ENCODE assay signal across 19 cellular contexts in genomic region chr18:55504808-55505207, GRCh38.
A peak's percentile ranks its signal among the peaks of the same experiment; 100 is the strongest.
DNase-seq lines count a peak whose midpoint lies in the region; ATAC-seq and TF ChIP-seq lines count a peak whose summit lies in the region.
"Had no signal": no experiment of that assay in that cellular context is flagged by ENCODE, and none has a peak within 500 bp of the region (broad histone marks: within the 10 kb centered on the region; RNA-seq: fewer than 3 reads in every experiment).

No MANE protein-coding gene starts in this region.

- H3K4me3 Mint-ChIP-seq in H9, result no peak overlapping the region; a peak in 1 of 5 replicates
- H3K4me3 Mint-ChIP-seq in memory B cell, result no peak overlapping the region
- H3K4me3 Mint-ChIP-seq: CD8-positive, alpha-beta memory T cell had no signal

- H3K23me2 ChIP-seq in H9 (ENCODE audit: insufficient read length, low read depth, low read length, poor library complexity, severe bottlenecking), result no peaks in the 10 kb centered on the region

- H3K9ac ChIP-seq in BLaER1 treated with 17β-estradiol and CSF1 and Interleukin-3, amounts not matched to agents 10 nM and 100 nM, result no peak overlapping the region
- no peak overlapping the region for H3K9ac ChIP-seq in H9 (ENCODE audit: extremely low read depth, insufficient read length, low read length)
- H3K9ac ChIP-seq: GM23248 had no signal

- H4K20me1 ChIP-seq in BLaER1 treated with 17β-estradiol and CSF1 and Interleukin-3, amounts not matched to agents 10 nM and 100 nM, result peaks cover 0 to 24% (median 0%) of the 10 kb centered on the region in 11 experiments; a peak in 2 of 22 replicates
- no peaks in the 10 kb centered on the region for H4K20me1 ChIP-seq in H9 (ENCODE audit: control insufficient read depth, insufficient read depth, insufficient read length)

- H3K27me3 Mint-ChIP-seq in H9 (ENCODE audit: low read depth) (no peaks in the 10 kb centered on the region), memory B cell (no peaks in the 10 kb centered on the region)
- H3K27me3 Mint-ChIP-seq: CD8-positive, alpha-beta memory T cell had no signal

- no peak overlapping the region for H3K23ac ChIP-seq in H9 (ENCODE audit: insufficient read length, low read depth, low read length)

- H3K4me2 ChIP-seq in BLaER1 treated with 17β-estradiol and CSF1 and Interleukin-3, amounts not matched to agents 10 nM and 100 nM, result peak overlapping the region in 7 of 11 experiments; percentile 5 to 95 (median 69); a peak in 8 of 22 replicates
- no peak overlapping the region for H3K4me2 ChIP-seq in H9 (ENCODE audit: insufficient read depth, insufficient read length, low read length)

- H2BK5ac ChIP-seq in H9 (ENCODE audit: insufficient read length, low read length), result no peak overlapping the region

- no CpG with 5 or more reads among the region's 2 CpGs for WGBS in H9 (ENCODE audit: extremely low coverage, insufficient read length, low lambda C conversion rate)

- no peak overlapping the region for H3K14ac ChIP-seq in H9 (ENCODE audit: insufficient read depth, low read length)

- no peaks in the 10 kb centered on the region for H3K79me1 ChIP-seq in H9 (ENCODE audit: insufficient read depth, low read depth, low read length, poor library complexity, severe bottlenecking)

- H3K18ac ChIP-seq in H9 (ENCODE audit: insufficient read length, low read depth, low read length), result no peak overlapping the region

- peak overlapping the region in 2 of 3 experiments; percentile 2; a peak in 1 of 7 replicates for H3K27ac Mint-ChIP-seq in H9
- H3K27ac Mint-ChIP-seq in memory B cell, result peak overlapping the region; percentile 18
- H3K27ac Mint-ChIP-seq: CD8-positive, alpha-beta memory T cell had no signal

- H3K4me1 Mint-ChIP-seq in H9 (peaks cover 51 to 54% of the 10 kb centered on the region in 2 experiments), memory B cell (peaks cover 20% of the 10 kb centered on the region)
- H3K4me1 Mint-ChIP-seq: CD8-positive, alpha-beta memory T cell had no signal

- H4K5ac ChIP-seq in H9 (ENCODE audit: insufficient read length, low read depth, low read length), result no peak overlapping the region

- H2BK20ac ChIP-seq in H9 (ENCODE audit: low read depth, low read length, poor library complexity, severe bottlenecking), result no peak overlapping the region

- peaks cover 0 to 17% (median 11%) of the 10 kb centered on the region in 11 experiments; a peak in 10 of 22 replicates for H3K9me3 ChIP-seq in BLaER1 treated with 17β-estradiol and CSF1 and Interleukin-3, amounts not matched to agents 10 nM and 100 nM (replicated peaks in 1 of 11)
- H3K9me3 ChIP-seq in H9 (ENCODE audit: control insufficient read depth, low read depth, low read length), result no peaks in the 10 kb centered on the region
- H3K9me3 ChIP-seq: SJSA1 had no signal

- no peak overlapping the region for H2AFZ ChIP-seq in H9 (ENCODE audit: low read length)
- H2AFZ ChIP-seq: GM23248 had no signal

- H3K9me3 Mint-ChIP-seq in H9 (no peaks in the 10 kb centered on the region), memory B cell (no peaks in the 10 kb centered on the region)

- no peak overlapping the region for H3K56ac ChIP-seq in H9 (ENCODE audit: insufficient read length, low read depth, low read length)

- H3K4me3 ChIP-seq in BLaER1 treated with 17β-estradiol and CSF1 and Interleukin-3, amounts not matched to agents 10 nM and 100 nM, result no peak overlapping the region; a peak in 1 of 20 replicates
- H3K4me3 ChIP-seq: GM23248, SJSA1 had no signal

- no peaks in the 10 kb centered on the region for H3K27me3 ChIP-seq in BLaER1 treated with 17β-estradiol and CSF1 and Interleukin-3, amounts not matched to agents 10 nM and 100 nM
- H3K27me3 ChIP-seq in H9 (ENCODE audit: insufficient read depth, low read length), result no peaks in the 10 kb centered on the region
- H3K27me3 ChIP-seq: SJSA1 had no signal

- H3K79me2 ChIP-seq in H9 (ENCODE audit: insufficient read depth, low read length), result peaks cover 13% of the 10 kb centered on the region; the same call in 1 of the 2 replicates

- DNase-seq in H9 (no peak), M059J (ENCODE audit: low read depth) (peak; percentile 44), memory B cell (ENCODE audit: low spot score in 2 of 2) (no peak)
- DNase-seq: CD8-positive, alpha-beta memory T cell; EL; GM23248; HCEC 1CT; KBM-7; NCI-H1417 treated with DMSO at 0.1 percent for 48 hours; NCI-H187; NCI-H524; NCI-H82; T-helper 1 cell had no signal

- H3K36me3 ChIP-seq in BLaER1 treated with 17β-estradiol and CSF1 and Interleukin-3, amounts not matched to agents 10 nM and 100 nM, result peaks cover 0 to 32% (median 17%) of the 10 kb centered on the region in 11 experiments; a peak in 14 of 22 replicates
- H3K36me3 ChIP-seq: SJSA1 had no signal

- no peak overlapping the region for H2AK5ac ChIP-seq in H9 (ENCODE audit: insufficient read length, low read length)

- peak overlapping the region in 4 of 11 experiments; percentile 8 to 96 (median 30); a peak in 8 of 22 replicates for H3K27ac ChIP-seq in BLaER1 treated with 17β-estradiol and CSF1 and Interleukin-3, amounts not matched to agents 10 nM and 100 nM
- no peak overlapping the region for H3K27ac ChIP-seq in H9 (ENCODE audit: insufficient read length, low read depth, low read length)
- H3K27ac ChIP-seq: C4-2B, GM23248, SJSA1 had no signal

- no peak for TF ChIP-seq CTCF in H9 (conservative IDR thresholded peaks at IDR 0.05)

- no peak overlapping the region for H4K91ac ChIP-seq in H9 (ENCODE audit: insufficient read length, low read depth, low read length)

- H3K4ac ChIP-seq in H9 (ENCODE audit: low read depth, low read length), result no peak overlapping the region

- H3K36me3 Mint-ChIP-seq in H9 (ENCODE audit: insufficient read depth in 1 of 3, low read depth in 3 of 3) (no peaks in the 10 kb centered on the region), memory B cell (no peaks in the 10 kb centered on the region)
- H3K36me3 Mint-ChIP-seq: CD8-positive, alpha-beta memory T cell had no signal

- no peak overlapping the region for H2BK15ac ChIP-seq in H9 (ENCODE audit: low read depth, low read length)

- no peak overlapping the region for H2BK120ac ChIP-seq in H9 (ENCODE audit: low read depth, low read length, poor library complexity, severe bottlenecking)

- H4K8ac ChIP-seq in H9 (replicated peaks; ENCODE audit: insufficient read length, low read depth, low read length), result no peak overlapping the region

- ATAC-seq in memory B cell (ENCODE audit: low read depth) (no peak), GM21390 (IDR thresholded peaks at IDR 0.05; ENCODE audit: unreplicated experiment) (no peak), GM21529 (IDR thresholded peaks at IDR 0.05; ENCODE audit: unreplicated experiment) (no peak), HG03565 (IDR thresholded peaks at IDR 0.05; ENCODE audit: unreplicated experiment) (no peak)

- H2BK12ac ChIP-seq in H9 (ENCODE audit: insufficient read length, low read depth, low read length), result no peak overlapping the region

- H3K4me1 ChIP-seq in BLaER1 treated with 17β-estradiol and CSF1 and Interleukin-3, amounts not matched to agents 10 nM and 100 nM, result peaks cover 75 to 98% (median 94%) of the 10 kb centered on the region in 10 experiments
- H3K4me1 ChIP-seq in H9 (ENCODE audit: insufficient read depth, low read length), result peaks cover 6% of the 10 kb centered on the region; the same call in 1 of the 2 replicates

- no peak overlapping the region for H3T11ph ChIP-seq in H9 (ENCODE audit: low read length)
